ENCODE assay signal across 1 cellular context in genomic region chr1:11979453-11979817, GRCh38.
TF ChIP-seq lines count a peak whose summit lies in the region.

No MANE protein-coding gene starts in this region.

TF ChIP-seq in HepG2, 621 proteins besides CTCF, POLR2A, EP300 and RAD21 (continued from another document):
- TF ChIP-seq, protein P1, sequence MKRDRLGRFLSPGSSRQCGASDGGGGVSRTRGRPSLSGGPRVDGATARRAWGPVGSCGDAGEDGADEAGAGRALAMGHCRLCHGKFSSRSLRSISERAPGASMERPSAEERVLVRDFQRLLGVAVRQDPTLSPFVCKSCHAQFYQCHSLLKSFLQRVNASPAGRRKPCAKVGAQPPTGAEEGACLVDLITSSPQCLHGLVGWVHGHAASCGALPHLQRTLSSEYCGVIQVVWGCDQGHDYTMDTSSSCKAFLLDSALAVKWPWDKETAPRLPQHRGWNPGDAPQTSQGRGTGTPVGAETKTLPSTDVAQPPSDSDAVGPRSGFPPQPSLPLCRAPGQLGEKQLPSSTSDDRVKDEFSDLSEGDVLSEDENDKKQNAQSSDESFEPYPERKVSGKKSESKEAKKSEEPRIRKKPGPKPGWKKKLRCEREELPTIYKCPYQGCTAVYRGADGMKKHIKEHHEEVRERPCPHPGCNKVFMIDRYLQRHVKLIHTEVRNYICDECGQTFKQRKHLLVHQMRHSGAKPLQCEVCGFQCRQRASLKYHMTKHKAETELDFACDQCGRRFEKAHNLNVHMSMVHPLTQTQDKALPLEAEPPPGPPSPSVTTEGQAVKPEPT (CRISPR knock-in tag; IDR thresholded peaks at IDR 0.05; ENCODE audit: low read depth) = no peak
- TF ChIP-seq ZNF687 (CRISPR knock-in tag; IDR thresholded peaks at IDR 0.05) (no peak; the same call in 1 of the 2 replicates), ZFP36 (IDR thresholded peaks at IDR 0.05; ENCODE audit: borderline replicate concordance, low read depth, low read length, partially characterized antibody) (no peak), ZNF670 (CRISPR knock-in tag; IDR thresholded peaks at IDR 0.05; ENCODE audit: borderline replicate concordance) (peak; percentile 57; the same call in 1 of the 2 replicates), NFATC3 (CRISPR knock-in tag; IDR thresholded peaks at IDR 0.05) (no peak)
